In genomic region chr3:113211370-113212154, GRCh38 we compare ENCODE assay signal across 8 cellular contexts. TPM values are rescaled to one million over a fixed set of nuclear protein-coding genes. Genes with fewer than 3 reads are reported as not detected.
DNase-seq lines count a peak whose midpoint lies in the region; ATAC-seq, FAIRE-seq and TF ChIP-seq lines count a peak whose summit lies in the region.

Gene BOC (plus strand): TSS chr3:113211557. CDS start chr3:113249803, 38,246 bp downstream.

- POLR2A ChIA-PET in H1 (lab: Charles Lee; ENCODE audit: partially characterized antibody): interaction anchor here (0.6 to 1.4 kb wide), 5 partner anchors 14 to 79 kb away, joined by 3 to 6 read pairs (median 3); no protein-coding TSS in a partner anchor

- H3K4me1 ChIP-seq in RWPE2 (ENCODE audit: insufficient read depth, poor library complexity, severe bottlenecking): no peaks in the 10 kb centered on the region
- peaks cover 8 to 19% (median 11%) of the 10 kb centered on the region in 4 experiments; a peak in 6 of 7 replicates for H3K4me1 ChIP-seq in H1 (replicated peaks in 1 of 4; ENCODE audit: control insufficient read depth in 3 of 4, insufficient read depth in 4 of 4, low read length in 3 of 4)
- no peaks in the 10 kb centered on the region for H3K4me1 ChIP-seq in testis

- H3K27me3 ChIP-seq in RWPE2 (ENCODE audit: insufficient read depth, poor library complexity, severe bottlenecking) (peaks cover 2% of the 10 kb centered on the region), H1 (replicated peaks in 1 of 4; ENCODE audit: control insufficient read depth in 3 of 4, extremely low read depth in 1 of 4, insufficient read depth in 3 of 4, low read length in 3 of 4) (peaks cover 0 to 21% (median 15%) of the 10 kb centered on the region in 4 experiments; a peak in 6 of 7 replicates), testis (no peaks in the 10 kb centered on the region)

- H3K36me3 ChIP-seq in RWPE2 (ENCODE audit: low read depth): no peaks in the 10 kb centered on the region
- no peaks in the 10 kb centered on the region for H3K36me3 ChIP-seq in H1 (ENCODE audit: control insufficient read depth in 2 of 4, insufficient read depth in 4 of 4, low read length in 3 of 4)
- H3K36me3 ChIP-seq in testis (ENCODE audit: low read depth, missing control alignments): no peaks in the 10 kb centered on the region

- peak within 1 kb of the TSS; percentile 94 for H2AFZ ChIP-seq in H1 (ENCODE audit: low read length)

- FAIRE-seq in H1 (lab: Jason Lieb, UNC): no peak

- peak; percentile 68 for ATAC-seq in RWPE2 (ENCODE audit: low read depth)
- no peak for ATAC-seq in GM19467 (IDR thresholded peaks at IDR 0.05; ENCODE audit: unreplicated experiment)

- H3K4me3 ChIP-seq in GM12864 (ENCODE audit: low read depth, low read length) (peak within 1 kb of the TSS; percentile 51), RWPE2 (ENCODE audit: severe bottlenecking) (peak within 1 kb of the TSS; percentile 53), H1 (ENCODE audit: extremely low read depth in 1 of 4, insufficient read depth in 2 of 4, low read depth in 3 of 4, low read length in 4 of 4) (peak within 1 kb of the TSS; percentile 62 to 96 (median 85)), testis (peak within 1 kb of the TSS; percentile 74 to 85)

- H4K20me1 ChIP-seq in H1 (replicated peaks in 1 of 2; ENCODE audit: control insufficient read depth in 1 of 2, insufficient read depth in 2 of 2, low read length in 2 of 2): no peaks in the 10 kb centered on the region

- no peak within 1 kb of the TSS for H3K27ac ChIP-seq in RWPE2 (ENCODE audit: poor library complexity, severe bottlenecking)
- peak within 1 kb of the TSS; percentile 1; the same call in 1 of the 2 replicates for H3K27ac ChIP-seq in H1 (ENCODE audit: low read depth, low read length)
- peak within 1 kb of the TSS; percentile 93 to 95 for H3K27ac ChIP-seq in testis

- H3K14ac ChIP-seq in H1 (ENCODE audit: insufficient read length): no peak within 1 kb of the TSS

- CTCF ChIA-PET in H1 (lab: Charles Lee; ENCODE audit: partially characterized antibody): interaction anchor here (0.7 to 3.0 kb wide), 14 partner anchors 12 to 145 kb away, joined by 3 to 13 read pairs (median 3); no protein-coding TSS in a partner anchor

- no peak for TF ChIP-seq EP300 in H1 (IDR thresholded peaks at IDR 0.05; ENCODE audit: borderline replicate concordance in 1 of 2, low read depth in 2 of 2, low read length in 2 of 2)

- H2BK120ac ChIP-seq in H1 (replicated peaks; ENCODE audit: low read depth, low read length): no peak within 1 kb of the TSS

- peak within 1 kb of the TSS in 3 of 4 experiments; percentile 35 to 52 (median 35); a peak in 6 of 7 replicates for H3K9ac ChIP-seq in H1 (replicated peaks in 1 of 4; ENCODE audit: extremely low read depth in 1 of 4, low read depth in 3 of 4, low read length in 3 of 4)

- no peaks in the 10 kb centered on the region for H3K79me1 ChIP-seq in H1 (ENCODE audit: low read depth, low read length)

- intact Hi-C loops in testis (cut with DNase I; ENCODE audit: low total_unique reads): no loop called here

- peak within 1 kb of the TSS; percentile 32 for H3K56ac ChIP-seq in H1 (replicated peaks; ENCODE audit: insufficient read length, low read depth, low read length)

- H3K9me3 ChIP-seq in RWPE2 (ENCODE audit: severe bottlenecking) (no peaks in the 10 kb centered on the region), H1 (ENCODE audit: insufficient read depth in 2 of 2, low read depth in 1 of 2, low read length in 1 of 2) (no peaks in the 10 kb centered on the region), testis (no peaks in the 10 kb centered on the region)

- peak within 1 kb of the TSS; percentile 39 for H3K4ac ChIP-seq in H1 (replicated peaks; ENCODE audit: insufficient read length, low read depth, low read length)

- no peak for TF ChIP-seq CTCF in GM12864 (IDR thresholded peaks at IDR 0.05; ENCODE audit: low read depth, low read length, missing control alignments)
- no peak for TF ChIP-seq CTCF in RWPE2 (IDR thresholded peaks at IDR 0.05; ENCODE audit: poor library complexity, severe bottlenecking)
- 0 out of 4 replicates have a peak, but pooled peaks of 1 of the 3 experiments have one; percentile 9 for TF ChIP-seq CTCF in H1 (IDR thresholded peaks at IDR 0.05; ENCODE audit: control extremely low read depth in 1 of 3, insufficient read depth in 1 of 3, low read depth in 1 of 3, low read length in 3 of 3)
- no peak for TF ChIP-seq CTCF in testis (IDR thresholded peaks at IDR 0.05)

- peak within 1 kb of the TSS; percentile 81 for H3K18ac ChIP-seq in H1 (ENCODE audit: extremely low read depth, low read length)

- no peak within 1 kb of the TSS for H2AK5ac ChIP-seq in H1 (ENCODE audit: low read depth, low read length)

- peak within 1 kb of the TSS; percentile 88 for H4K8ac ChIP-seq in H1 (ENCODE audit: extremely low read depth, insufficient read depth, low read length)

- H2BK5ac ChIP-seq in H1 (ENCODE audit: low read depth, low read length): peak within 1 kb of the TSS; percentile 55; the same call in 1 of the 2 replicates

- peak in 1 of 2 experiments; percentile 58; a peak in 2 of 3 replicates for TF ChIP-seq POLR2A in H1 (IDR thresholded peaks at IDR 0.05; ENCODE audit: control extremely low read depth in 1 of 2, low read depth in 2 of 2, low read length in 2 of 2)
- TF ChIP-seq POLR2A in testis (IDR thresholded peaks at IDR 0.05): no peak

- 0 out of 2 replicates have a peak within 1 kb of the TSS, but pooled peaks have one; percentile 92 for H2BK20ac ChIP-seq in H1 (ENCODE audit: low read length)

- H4K5ac ChIP-seq in H1 (ENCODE audit: insufficient read length, low read depth, low read length): peak within 1 kb of the TSS; percentile 57

- peaks cover 23% of the 10 kb centered on the region for H3K23me2 ChIP-seq in H1 (ENCODE audit: low read depth, low read length)

- peak within 1 kb of the TSS; percentile 77; the same call in 1 of the 2 replicates for H2BK12ac ChIP-seq in H1 (ENCODE audit: low read depth, low read length)

- H4K91ac ChIP-seq in H1 (replicated peaks; ENCODE audit: insufficient read length, low read length): peak within 1 kb of the TSS; percentile 41

- peak within 1 kb of the TSS; percentile 90; the same call in 1 of the 2 replicates for H2BK15ac ChIP-seq in H1 (ENCODE audit: low read length)

- DNase-seq in 8988T (peak; percentile 53), GM12864 (ENCODE audit: low read depth) (no peak), RWPE2 (ENCODE audit: low spot score) (no peak), H1 (ENCODE audit: low read depth in 1 of 2, low spot score in 2 of 2) (no peak), lung microvascular endothelial cell (ENCODE audit: low read depth in 2 of 2) (peak; percentile 10 to 20), testis (peak; percentile 48), globus pallidus (ENCODE audit: low spot score) (no peak)

- peak in 1 of 2 experiments; percentile 6; a peak in 1 of 4 replicates for TF ChIP-seq RAD21 in H1 (IDR thresholded peaks at IDR 0.05 in 1 of 2, conservative IDR thresholded peaks at IDR 0.05 in 1 of 2; ENCODE audit: low read depth in 2 of 2, low read length in 2 of 2)

- no peak within 1 kb of the TSS for H3K23ac ChIP-seq in H1 (ENCODE audit: insufficient read length)

- peak within 1 kb of the TSS; percentile 83 to 99 for H3K4me2 ChIP-seq in H1 (ENCODE audit: insufficient read depth in 1 of 2, low read depth in 2 of 2, low read length in 2 of 2)

- H3K79me2 ChIP-seq in H1 (ENCODE audit: control insufficient read depth in 1 of 2, insufficient read depth in 2 of 2, low read length in 2 of 2): 0 out of 4 replicates have a peak, but pooled peaks cover 0 to 4% of the 10 kb centered on the region in 2 experiments

- WGBS in H1 (ENCODE audit: extremely low coverage in 1 of 2, insufficient coverage in 1 of 2, insufficient read length in 1 of 2, insufficient replicate concordance in 2 of 2, low coverage in 1 of 2, low lambda C conversion rate in 2 of 2, missing lambda C conversion rate in 1 of 2), 2 experiments: 0% methylated on average over 45 of the region's 76 CpGs; no CpG with 5 or more reads in 1 of the 2 experiments
- WGBS in testis, 2 donors: 0 to 1% methylated on average over 29 to 74 of the region's 76 CpGs

TF ChIP-seq in H1, 55 proteins besides CTCF, POLR2A, EP300 and RAD21 (continues in another document):
- peak; percentile 61 for TF ChIP-seq MAX (IDR thresholded peaks at IDR 0.05)
- no peak for TF ChIP-seq JUN (IDR thresholded peaks at IDR 0.05; ENCODE audit: low read depth, low read length)
- peak; percentile 42; the same call in 1 of the 2 replicates for TF ChIP-seq TAF1 (IDR thresholded peaks at IDR 0.05; ENCODE audit: low read depth, low read length)
- no peak for TF ChIP-seq NRF1 (IDR thresholded peaks at IDR 0.05; ENCODE audit: low read depth, low read length)
- no peak for TF ChIP-seq CBX8 (IDR thresholded peaks at IDR 0.05; ENCODE audit: borderline replicate concordance, low read depth, low read length)
- TF ChIP-seq SIN3A (conservative IDR thresholded peaks at IDR 0.05 in 1 of 2, IDR thresholded peaks at IDR 0.05 in 1 of 2; ENCODE audit: low read depth in 1 of 2, low read length in 2 of 2): peak in 1 of 2 experiments; percentile 60; a peak in 1 of 4 replicates
- TF ChIP-seq RBBP5 (IDR thresholded peaks at IDR 0.05; ENCODE audit: borderline replicate concordance, low read depth, low read length): peak; percentile 81; the same call in 1 of the 2 replicates
- TF ChIP-seq EGR1 (IDR thresholded peaks at IDR 0.05; ENCODE audit: borderline replicate concordance, low read depth, low read length): 0 out of 2 replicates have a peak, but pooled peaks have one; percentile 8
- peak; percentile 97 for TF ChIP-seq KDM4A (IDR thresholded peaks at IDR 0.05; ENCODE audit: low read depth, low read length, severe bottlenecking)
- TF ChIP-seq SUZ12 (IDR thresholded peaks at IDR 0.05; ENCODE audit: low read length): peak; percentile 27
- peak; percentile 28; the same call in 1 of the 2 replicates for TF ChIP-seq YY1 (IDR thresholded peaks at IDR 0.05; ENCODE audit: low read depth, low read length)
- no peak for TF ChIP-seq KDM1A (IDR thresholded peaks at IDR 0.05; ENCODE audit: borderline replicate concordance, low read length)

RNA-seq across cellular contexts. Expression of gene BOC, which starts in this region (rescaled TPM):
- 6.0 and 6.9 TPM in 2 replicates for total RNA-seq in H1 (2021; fragmentation: NEBNext Ultra II Directional; extraction: Animal tissue kit (Norgen Biotek cat#: 25700))
- polyA plus RNA-seq in H1 (2011; rRNA removed) (9.3 and 10.6 TPM in 2 replicates), testis (ENCODE audit: insufficient read depth, low read depth, low replicate concordance) (28.4 TPM)
- 10.6 TPM for polyA plus RNA-seq in H1 (2011; cell fraction: cytosol; rRNA removed)
- 25.7 TPM for polyA plus RNA-seq in H1 (2011; cell fraction: nucleus; rRNA removed)
- 6.0 to 8.6 TPM (median 8.3 TPM) in 4 replicates for polyA plus RNA-seq in H1 (2012, experiment 1 of 2)
- polyA plus RNA-seq in H1 (2012, experiment 2 of 2): 6.4 TPM
- polyA plus RNA-seq in H1 (2013, experiment 1 of 2): 5.4 TPM
- polyA plus RNA-seq in H1 (2013, experiment 2 of 2): 4.9 TPM
- polyA minus RNA-seq in H1 (2011; rRNA and poly(A)+ RNA removed): 14.2 and 17.4 TPM in 2 replicates
- 5.9 TPM for polyA minus RNA-seq in H1 (2011; cell fraction: cytosol; rRNA and poly(A)+ RNA removed)
- polyA minus RNA-seq in H1 (2011; cell fraction: nucleus; rRNA and poly(A)+ RNA removed): 29.7 TPM
- total RNA-seq in lung microvascular endothelial cell (not detected in 2 replicates), testis (10 to 100 TPM; 24.5 to 33.6 TPM)

Comparison
In these comparisons a context has a peak if more than half of its experiments do, and no peak if none do; other contexts are left out.
1. Peak in DNase-seq in lung microvascular endothelial cell; RNA of the gene not detected or under 1 TPM.
2. DNase-seq: peak in 8988T (single experiment) and testis (single experiment); none in GM12864 (single experiment), RWPE2 (single experiment), H1 (0 of 2) and globus pallidus (single experiment).
3. Peak in every context shown above with its lines, with median percentiles within 50 percentile points of each other: H3K4me3 ChIP-seq.